ENCODE assay signal across 9 cellular contexts in genomic region chrX:53223068-53223693, GRCh38. TPM values are rescaled to one million over a fixed set of nuclear protein-coding genes. Genes with fewer than 3 reads are reported as not detected.
A peak's percentile ranks its signal among the peaks of the same experiment; 100 is the strongest.
DNase-seq lines count a peak whose midpoint lies in the region; ATAC-seq and TF ChIP-seq lines count a peak whose summit lies in the region.
"Had no signal": no experiment of that assay in that cellular context is flagged by ENCODE, and none has a peak within 500 bp of the region (broad histone marks: within the 10 kb centered on the region; RNA-seq: fewer than 3 reads in every experiment).

No MANE protein-coding gene starts in this region.

- H3K36me3 ChIP-seq in suprapubic skin, result peaks cover 11% of the 10 kb centered on the region

- no peaks in the 10 kb centered on the region for H3K9me3 Mint-ChIP-seq in activated CD4-positive, alpha-beta T cell treated with anti-CD3 and anti-CD28 coated beads, Interleukin-2, amount 10 ng/mL, durations not matched to agents 24 days and 14 days
- H3K9me3 Mint-ChIP-seq in activated CD8-positive, alpha-beta T cell treated with anti-CD3 and anti-CD28 coated beads, Interleukin-2, amount 10 ng/mL, durations not matched to agents 7 days and 5 days (ENCODE audit: insufficient read depth), result no peaks in the 10 kb centered on the region

- intact Hi-C loops in activated CD4-positive, alpha-beta T cell treated with anti-CD3 and anti-CD28 coated beads, Interleukin-2, amount 10 ng/mL, durations not matched to agents 24 days and 14 days (cut with micrococcal nuclease), result no loop called here

- H3K36me3 Mint-ChIP-seq in activated CD4-positive, alpha-beta T cell treated with anti-CD3 and anti-CD28 coated beads, Interleukin-2, amount 10 ng/mL, durations not matched to agents 24 days and 14 days (ENCODE audit: low read depth), result peaks cover 31% of the 10 kb centered on the region
- peaks cover 22% of the 10 kb centered on the region for H3K36me3 Mint-ChIP-seq in activated CD8-positive, alpha-beta T cell treated with anti-CD3 and anti-CD28 coated beads, Interleukin-2, amount 10 ng/mL, durations not matched to agents 7 days and 5 days (ENCODE audit: low read depth)

- no peak for TF ChIP-seq CTCF in suprapubic skin (IDR thresholded peaks at IDR 0.05)

- no peak overlapping the region for H3K27ac ChIP-seq in suprapubic skin

- 47% methylated on average over 2 of the region's 2 CpGs for WGBS in suprapubic skin

- peak overlapping the region; percentile 99 for H3K27ac Mint-ChIP-seq in activated CD4-positive, alpha-beta T cell treated with anti-CD3 and anti-CD28 coated beads, Interleukin-2, amount 10 ng/mL, durations not matched to agents 24 days and 14 days
- H3K27ac Mint-ChIP-seq in activated CD8-positive, alpha-beta T cell treated with anti-CD3 and anti-CD28 coated beads, Interleukin-2, amount 10 ng/mL, durations not matched to agents 7 days and 5 days, result peak overlapping the region; percentile 97

- H3K4me3 ChIP-seq in suprapubic skin, result peak overlapping the region; percentile 80

- peaks cover 25% of the 10 kb centered on the region for H3K4me1 ChIP-seq in suprapubic skin

- TF ChIP-seq EP300 in suprapubic skin (IDR thresholded peaks at IDR 0.05), result no peak

- no peaks in the 10 kb centered on the region for H3K27me3 ChIP-seq in suprapubic skin

- peak overlapping the region; percentile 97 for H3K4me3 Mint-ChIP-seq in activated CD4-positive, alpha-beta T cell treated with anti-CD3 and anti-CD28 coated beads, Interleukin-2, amount 10 ng/mL, durations not matched to agents 24 days and 14 days
- H3K4me3 Mint-ChIP-seq in activated CD8-positive, alpha-beta T cell treated with anti-CD3 and anti-CD28 coated beads, Interleukin-2, amount 10 ng/mL, durations not matched to agents 7 days and 5 days, result peak overlapping the region; percentile 90

- ATAC-seq in activated CD8-positive, alpha-beta T cell treated with anti-CD3 and anti-CD28 coated beads, Interleukin-2, amount 10 ng/mL, durations not matched to agents 7 days and 5 days, result no peak

- no peaks in the 10 kb centered on the region for H3K27me3 Mint-ChIP-seq in activated CD4-positive, alpha-beta T cell treated with anti-CD3 and anti-CD28 coated beads, Interleukin-2, amount 10 ng/mL, durations not matched to agents 24 days and 14 days
- no peaks in the 10 kb centered on the region for H3K27me3 Mint-ChIP-seq in activated CD8-positive, alpha-beta T cell treated with anti-CD3 and anti-CD28 coated beads, Interleukin-2, amount 10 ng/mL, durations not matched to agents 7 days and 5 days (ENCODE audit: low read depth)

- H3K4me1 Mint-ChIP-seq in activated CD4-positive, alpha-beta T cell treated with anti-CD3 and anti-CD28 coated beads, Interleukin-2, amount 10 ng/mL, durations not matched to agents 24 days and 14 days, result peaks cover 41% of the 10 kb centered on the region
- H3K4me1 Mint-ChIP-seq in activated CD8-positive, alpha-beta T cell treated with anti-CD3 and anti-CD28 coated beads, Interleukin-2, amount 10 ng/mL, durations not matched to agents 7 days and 5 days (ENCODE audit: low read depth), result peaks cover 47% of the 10 kb centered on the region

- POLR2A ChIA-PET in activated CD8-positive, alpha-beta T cell treated with anti-CD3 and anti-CD28 coated beads, Interleukin-2, amount 10 ng/mL, durations not matched to agents 7 days and 5 days (lab: Charles Lee), result no interaction called here

- TF ChIP-seq POLR2A in suprapubic skin (IDR thresholded peaks at IDR 0.05), result no peak

- no peaks in the 10 kb centered on the region for H3K9me3 ChIP-seq in suprapubic skin

- no peak for DNase-seq in activated CD4-positive, alpha-beta T cell treated with anti-CD3 and anti-CD28 coated beads, Interleukin-2, amount 10 ng/mL, durations not matched to agents 24 days and 14 days
- DNase-seq in activated CD4-positive, alpha-beta T cell treated with anti-CD3 and anti-CD28 coated beads, Interleukin-2, amount 50 U/mL, for 4 hours, result no peak
- DNase-seq in activated CD8-positive, alpha-beta T cell treated with anti-CD3 and anti-CD28 coated beads, Interleukin-2, amount 10 ng/mL, durations not matched to agents 7 days and 5 days, result no peak
- DNase-seq in iPS-NIHi7 (ENCODE audit: extremely low spot score), result peak; percentile 20
- DNase-seq in suprapubic skin (ENCODE audit: low spot score in 2 of 2), result no peak
- DNase-seq in GF-D8 (lab: John Stamatoyannopoulos, UW), result no peak
- no peak for DNase-seq in AG08396 (ENCODE audit: low spot score)
- DNase-seq in A172 (ENCODE audit: low spot score), result no peak
- DNase-seq: SHP77 treated with DMSO at 0.1 percent for 48 hours had no signal

- CTCF ChIA-PET in activated CD8-positive, alpha-beta T cell treated with anti-CD3 and anti-CD28 coated beads, Interleukin-2, amount 10 ng/mL, durations not matched to agents 7 days and 5 days (lab: Charles Lee), result no interaction called here

RNA-seq across cellular contexts. Expression of gene KDM5C, which starts 1.8 kb away (rescaled TPM):
- total RNA-seq in activated CD4-positive, alpha-beta T cell treated with anti-CD3 and anti-CD28 coated beads, Interleukin-2, amount 10 ng/mL, durations not matched to agents 24 days and 14 days, result 112 and 119 TPM in 2 replicates
- 10 to 100 TPM; 81.8 to 84.4 TPM for total RNA-seq in activated CD8-positive, alpha-beta T cell treated with anti-CD3 and anti-CD28 coated beads, Interleukin-2, amount 10 ng/mL, durations not matched to agents 7 days and 5 days
- total RNA-seq in suprapubic skin, result 100 to 1,000 TPM; 126 to 318 (median 160) TPM
- total RNA-seq in A172 (2014; rRNA removed; shearing (Covaris generic)), result 41.9 and 58.7 TPM in 2 replicates

RNA-seq across cellular contexts. Expression of gene IQSEC2, which starts 58.2 kb away (rescaled TPM):
- total RNA-seq in activated CD4-positive, alpha-beta T cell treated with anti-CD3 and anti-CD28 coated beads, Interleukin-2, amount 10 ng/mL, durations not matched to agents 24 days and 14 days, result 0.37 and 0.64 TPM in 2 replicates
- not detected for total RNA-seq in activated CD8-positive, alpha-beta T cell treated with anti-CD3 and anti-CD28 coated beads, Interleukin-2, amount 10 ng/mL, durations not matched to agents 7 days and 5 days
- 10 to 100 TPM; 24.4 to 42.1 (median 28.9) TPM for total RNA-seq in suprapubic skin
- total RNA-seq in A172 (2014; rRNA removed; shearing (Covaris generic)), result 17.2 and 21.3 TPM in 2 replicates

Comparison
In these comparisons a context has a peak if more than half of its experiments do, and no peak if none do; other contexts are left out.
1. RNA of gene IQSEC2, which starts 58.2 kb away (total RNA-seq): 24.4 to 42.1 TPM in suprapubic skin and 17.2 to 21.3 TPM in A172; 0.37 to 0.64 TPM in activated CD4-positive, alpha-beta T cell treated with anti-CD3 and anti-CD28 coated beads, Interleukin-2, amount 10 ng/mL, durations not matched to agents 24 days and 14 days and not detected in activated CD8-positive, alpha-beta T cell treated with anti-CD3 and anti-CD28 coated beads, Interleukin-2, amount 10 ng/mL, durations not matched to agents 7 days and 5 days; every median in the first group is over 10 times any median in the second.